18 cellular contexts compared by ENCODE assay signal in genomic region chr15:63877713-63878271, GRCh38.
"Had no signal": no experiment of that assay in that cellular context is flagged by ENCODE, and none has a peak within 500 bp of the region (broad histone marks: within the 10 kb centered on the region; RNA-seq: fewer than 3 reads in every experiment).

No MANE protein-coding gene starts in this region.

- H3K9me3 Mint-ChIP-seq: natural killer cell; stimulated activated effector memory CD8-positive, alpha-beta T cell treated with anti-CD3 and anti-CD28 coated beads, Interleukin-12 subunit alpha, Interleukin-12 subunit beta, amount 100 ng/mL, for 72 hours had no signal

- H3K4me3 Mint-ChIP-seq: activated naive CD8-positive, alpha-beta T cell; activated T-helper 1 cell treated with anti-CD3 and anti-CD28 coated beads, Interleukin-12 subunit alpha, Interleukin-12 subunit beta, Interleukin-2, Interleukin-4 antibody, amounts not matched to agents 30 ng/mL and 10 ng/mL and 1 ng/mL, durations not matched to agents 14 hours and 24 hours and 36 hours; natural killer cell; stimulated activated effector memory CD8-positive, alpha-beta T cell treated with anti-CD3 and anti-CD28 coated beads, Interleukin-12 subunit alpha, Interleukin-12 subunit beta, amount 100 ng/mL, for 72 hours had no signal

- H3K4me1 Mint-ChIP-seq: stimulated activated effector memory CD8-positive, alpha-beta T cell treated with anti-CD3 and anti-CD28 coated beads, Interleukin-12 subunit alpha, Interleukin-12 subunit beta, amount 100 ng/mL, for 72 hours had no signal

- H3K27me3 ChIP-seq: esophagus muscularis mucosa, gastroesophageal sphincter, heart left ventricle, sigmoid colon had no signal

- H3K36me3 Mint-ChIP-seq: natural killer cell; stimulated activated effector memory CD8-positive, alpha-beta T cell treated with anti-CD3 and anti-CD28 coated beads, Interleukin-12 subunit alpha, Interleukin-12 subunit beta, amount 100 ng/mL, for 72 hours had no signal

- H3K9me3 ChIP-seq: esophagus muscularis mucosa, heart left ventricle, sigmoid colon, thoracic aorta had no signal

- H3K27ac Mint-ChIP-seq: activated naive CD8-positive, alpha-beta T cell; activated T-helper 1 cell treated with anti-CD3 and anti-CD28 coated beads, Interleukin-12 subunit alpha, Interleukin-12 subunit beta, Interleukin-2, Interleukin-4 antibody, amounts not matched to agents 30 ng/mL and 10 ng/mL and 1 ng/mL, durations not matched to agents 14 hours and 24 hours and 36 hours; natural killer cell; stimulated activated effector memory CD8-positive, alpha-beta T cell treated with anti-CD3 and anti-CD28 coated beads, Interleukin-12 subunit alpha, Interleukin-12 subunit beta, amount 100 ng/mL, for 72 hours had no signal

- H3K4me3 ChIP-seq: esophagus muscularis mucosa, gastroesophageal sphincter, heart left ventricle, left ventricle myocardium inferior, sigmoid colon, thoracic aorta had no signal

- DNase-seq: activated CD4-positive, alpha-beta T cell treated with anti-CD3 and anti-CD28 coated beads, Interleukin-2, amount 50 U/mL, for 4 hours; activated T-cell treated with anti-CD3 and anti-CD28 coated beads for 4 hours; cerebellar nuclear complex; cortex of kidney; effector CD8-positive, alpha-beta T cell; heart left ventricle; left ventricle myocardium inferior; natural killer cell; sigmoid colon; stimulated activated CD4-positive, alpha-beta T cell treated with anti-CD3 and anti-CD28 coated beads, Interleukin-4, amount 100 ng/mL, for 24 hours; T-helper 2 cell had no signal

- ATAC-seq: gastroesophageal sphincter; heart left ventricle; natural killer cell; stimulated activated effector memory CD8-positive, alpha-beta T cell treated with anti-CD3 and anti-CD28 coated beads, Interleukin-12 subunit alpha, Interleukin-12 subunit beta, amount 100 ng/mL, for 72 hours had no signal

- H3K4me1 ChIP-seq: gastroesophageal sphincter, sigmoid colon had no signal

- H3K27me3 Mint-ChIP-seq: activated naive CD8-positive, alpha-beta T cell had no signal

- H3K27ac ChIP-seq: esophagus muscularis mucosa, gastroesophageal sphincter, heart left ventricle, left ventricle myocardium inferior, sigmoid colon, thoracic aorta, VCaP had no signal

- H3K36me3 ChIP-seq: esophagus muscularis mucosa, gastroesophageal sphincter, heart left ventricle, left ventricle myocardium inferior, sigmoid colon, thoracic aorta had no signal
